Comparison of ENCODE assay signal across 21 cellular contexts in the genomic region with DNA sequence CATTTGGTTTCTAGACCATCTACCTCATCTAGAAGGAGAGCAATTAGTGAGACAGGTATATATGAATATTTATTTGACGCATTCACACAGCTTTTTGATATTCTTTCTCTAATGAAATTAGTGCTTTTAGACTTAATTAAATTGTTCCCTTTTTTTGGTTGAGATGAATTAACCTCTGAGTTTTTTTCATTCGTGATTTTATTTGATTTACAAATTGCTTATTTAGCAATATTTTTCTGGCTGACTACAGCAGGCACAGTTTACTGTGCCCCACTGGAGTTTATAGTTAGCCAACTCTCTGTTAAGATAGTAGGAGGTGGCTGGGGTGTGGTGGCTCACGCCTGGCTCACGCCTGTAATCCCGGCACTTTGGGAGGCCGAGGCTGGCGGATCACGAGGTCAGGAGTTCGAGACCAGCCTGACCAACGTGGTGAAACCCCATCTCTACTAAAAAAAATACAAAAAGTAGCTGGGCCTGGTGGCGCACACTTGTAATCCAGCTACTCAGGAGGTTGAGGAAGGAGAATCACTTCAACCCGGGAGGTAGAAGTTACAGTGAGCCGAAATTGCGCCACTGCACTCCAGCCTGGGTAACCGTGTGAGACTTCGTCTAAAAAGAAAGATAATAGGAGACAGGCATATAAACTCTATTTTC. TPM values are rescaled to one million over a fixed set of nuclear protein-coding genes. Genes with fewer than 3 reads are reported as not detected.
DNase-seq lines count a peak whose midpoint lies in the region; ATAC-seq, FAIRE-seq and TF ChIP-seq lines count a peak whose summit lies in the region.
"Had no signal": no experiment of that assay in that cellular context is flagged by ENCODE, and none has a peak within 500 bp of the region (broad histone marks: within the 10 kb centered on the region; RNA-seq: fewer than 3 reads in every experiment).

No MANE protein-coding gene starts in this region.

- no peaks in the 10 kb centered on the region for H3K9me3 ChIP-seq in astrocyte (ENCODE audit: insufficient read depth, low read depth, low read length)
- no peaks in the 10 kb centered on the region for H3K9me3 ChIP-seq in trophoblast cell (ENCODE audit: insufficient read depth, low read depth, low read length)
- H3K9me3 ChIP-seq: BLaER1 had no signal

- no peak overlapping the region for H4K91ac ChIP-seq in trophoblast cell (ENCODE audit: low read depth, low read length)

- FAIRE-seq in astrocyte (lab: Jason Lieb, UNC): no peak
- FAIRE-seq: D721Med, HTR-8/SVneo had no signal

- H2BK120ac ChIP-seq in trophoblast cell (ENCODE audit: insufficient read depth, low read length, poor library complexity): no peak overlapping the region

- no peak overlapping the region for H3K4me3 Mint-ChIP-seq in activated T-cell treated with anti-CD3 and anti-CD28 coated beads, Interleukin-2, amount 50 U/mL, for 24 hours
- H3K4me3 Mint-ChIP-seq in HFFc6: no peak overlapping the region
- H3K4me3 Mint-ChIP-seq in astrocyte (ENCODE audit: unreplicated experiment): peak overlapping the region; percentile 51
- H3K4me3 Mint-ChIP-seq: CD8-positive, alpha-beta memory T cell; GM23338 had no signal

- H3K79me1 ChIP-seq in trophoblast cell (ENCODE audit: low read length): no peaks in the 10 kb centered on the region

- H3K4me3 ChIP-seq in astrocyte (ENCODE audit: insufficient read depth, low read depth, low read length) (no peak overlapping the region), trophoblast cell (ENCODE audit: low read depth, low read length) (no peak overlapping the region)
- H3K4me3 ChIP-seq: BLaER1, GM23338 had no signal

- H3K27ac Mint-ChIP-seq in activated T-cell treated with anti-CD3 and anti-CD28 coated beads, Interleukin-2, amount 50 U/mL, for 24 hours: peak overlapping the region; percentile 61
- H3K27ac Mint-ChIP-seq in HFFc6 (peak overlapping the region; percentile 57), astrocyte (ENCODE audit: unreplicated experiment) (peak overlapping the region; percentile 79)
- H3K27ac Mint-ChIP-seq: GM23338 had no signal

- no peak overlapping the region for H2AFZ ChIP-seq in astrocyte (ENCODE audit: low read depth, low read length)
- no peak overlapping the region for H2AFZ ChIP-seq in trophoblast cell (ENCODE audit: insufficient read depth, low read length, poor library complexity)
- H2AFZ ChIP-seq: GM23338 had no signal

- peaks cover 84% of the 10 kb centered on the region for H4K20me1 ChIP-seq in astrocyte (ENCODE audit: insufficient read depth, low read length)

- peaks cover 53% of the 10 kb centered on the region for H3K4me1 Mint-ChIP-seq in activated T-cell treated with anti-CD3 and anti-CD28 coated beads, Interleukin-2, amount 50 U/mL, for 24 hours (ENCODE audit: low read depth)
- H3K4me1 Mint-ChIP-seq in HFFc6 (ENCODE audit: low read depth) (peaks cover 58% of the 10 kb centered on the region), astrocyte (ENCODE audit: low read depth, unreplicated experiment) (peaks cover 38% of the 10 kb centered on the region)
- H3K4me1 Mint-ChIP-seq: GM23338 had no signal

- H3K9me3 Mint-ChIP-seq in activated T-cell treated with anti-CD3 and anti-CD28 coated beads, Interleukin-2, amount 50 U/mL, for 24 hours: no peaks in the 10 kb centered on the region
- H3K9me3 Mint-ChIP-seq in HFFc6 (no peaks in the 10 kb centered on the region), astrocyte (ENCODE audit: unreplicated experiment) (no peaks in the 10 kb centered on the region)
- H3K9me3 Mint-ChIP-seq: CD8-positive, alpha-beta memory T cell; GM23338 had no signal

- H3K4me2 ChIP-seq in astrocyte (ENCODE audit: low read length) (no peak overlapping the region), trophoblast cell (ENCODE audit: low read length) (no peak overlapping the region)
- H3K4me2 ChIP-seq: GM23338 had no signal

- H4K12ac ChIP-seq in trophoblast cell (ENCODE audit: low read depth, low read length): no peak overlapping the region

- peak overlapping the region; percentile 47 for H4K8ac ChIP-seq in trophoblast cell (ENCODE audit: low read depth, low read length)

- no peak for ATAC-seq in GM18861 (IDR thresholded peaks at IDR 0.05; ENCODE audit: unreplicated experiment)
- ATAC-seq: GM23338, PC-3 had no signal

- no peaks in the 10 kb centered on the region for H3K27me3 Mint-ChIP-seq in activated T-cell treated with anti-CD3 and anti-CD28 coated beads, Interleukin-2, amount 50 U/mL, for 24 hours
- H3K27me3 Mint-ChIP-seq in HFFc6 (ENCODE audit: insufficient read depth) (peaks cover 10% of the 10 kb centered on the region), astrocyte (ENCODE audit: low read depth, unreplicated experiment) (no peaks in the 10 kb centered on the region)
- H3K27me3 Mint-ChIP-seq: CD8-positive, alpha-beta memory T cell had no signal

- DNase-seq in activated T-cell treated with anti-CD3 and anti-CD28 coated beads, Interleukin-2, amount 50 U/mL, for 24 hours: no peak
- DNase-seq in activated T-cell treated with anti-CD3 and anti-CD28 coated beads, Interleukin-2, amount 50 U/mL, for 1 hour: no peak
- DNase-seq in HFFc6 (no peak), astrocyte (ENCODE audit: low read depth) (no peak), trophoblast cell (no peak), NCI-H128 (lab: John Stamatoyannopoulos, UW; ENCODE audit: unreplicated experiment) (no peak), GM10266 (ENCODE audit: extremely low spot score) (no peak)
- DNase-seq: CD8-positive, alpha-beta memory T cell; DMS79; KG1; NCI-H1436; NCI-H2081; NCI-H510A; NCI-H774; PC-3 had no signal

- H2BK5ac ChIP-seq in trophoblast cell (ENCODE audit: low read depth, low read length, poor library complexity): no peak overlapping the region

- WGBS in trophoblast cell (ENCODE audit: extremely low coverage, insufficient coverage, insufficient read length): no CpG with 5 or more reads among the region's 16 CpGs

- no peak overlapping the region for H3K27ac ChIP-seq in astrocyte (ENCODE audit: low read depth, low read length)
- no peak overlapping the region for H3K27ac ChIP-seq in trophoblast cell (ENCODE audit: low read depth, low read length)
- H3K27ac ChIP-seq: BLaER1, HL-60 had no signal

- H3K18ac ChIP-seq in trophoblast cell (ENCODE audit: low read length): no peak overlapping the region

- no peak overlapping the region for H3K4ac ChIP-seq in trophoblast cell (ENCODE audit: low read depth, low read length)

- H3K27me3 ChIP-seq in astrocyte (ENCODE audit: insufficient read depth, low read length) (no peaks in the 10 kb centered on the region), trophoblast cell (ENCODE audit: insufficient read depth, low read length) (no peaks in the 10 kb centered on the region)
- H3K27me3 ChIP-seq: BLaER1 had no signal

- H3K9ac ChIP-seq in astrocyte (ENCODE audit: low read length) (no peak overlapping the region), trophoblast cell (ENCODE audit: low read length) (no peak overlapping the region)
- H3K9ac ChIP-seq: BLaER1 had no signal

- H3K14ac ChIP-seq in trophoblast cell (ENCODE audit: low read length): no peak overlapping the region

- peaks cover 19% of the 10 kb centered on the region for H3K4me1 ChIP-seq in astrocyte (ENCODE audit: insufficient read depth, low read length)
- no peaks in the 10 kb centered on the region for H3K4me1 ChIP-seq in trophoblast cell (ENCODE audit: control insufficient read depth in 1 of 2, insufficient read depth in 2 of 2, low read length in 2 of 2)

- peaks cover 93% of the 10 kb centered on the region for H3K36me3 Mint-ChIP-seq in activated T-cell treated with anti-CD3 and anti-CD28 coated beads, Interleukin-2, amount 50 U/mL, for 24 hours (ENCODE audit: low read depth)
- H3K36me3 Mint-ChIP-seq in HFFc6 (ENCODE audit: low read depth) (peaks cover 51% of the 10 kb centered on the region), astrocyte (ENCODE audit: low read depth, unreplicated experiment) (peaks cover 25% of the 10 kb centered on the region)

- H2AK5ac ChIP-seq in trophoblast cell (ENCODE audit: low read length): no peak overlapping the region

- TF ChIP-seq CTCF in HFFc6 (IDR thresholded peaks at IDR 0.05): no peak
- TF ChIP-seq CTCF in astrocyte (IDR thresholded peaks at IDR 0.05; ENCODE audit: insufficient read depth, low read depth, low read length): no peak
- TF ChIP-seq CTCF in GM10266 (IDR thresholded peaks at IDR 0.05; ENCODE audit: control insufficient read depth, insufficient read depth, low read depth, missing control alignments): no peak

- H3K79me2 ChIP-seq in astrocyte (ENCODE audit: insufficient read depth, low read length) (peaks cover 67% of the 10 kb centered on the region), trophoblast cell (ENCODE audit: control insufficient read depth, insufficient read depth, low read length, poor library complexity) (no peaks in the 10 kb centered on the region)

- no peak overlapping the region for H2BK12ac ChIP-seq in trophoblast cell (ENCODE audit: low read length)

- no peak overlapping the region for H3K23ac ChIP-seq in trophoblast cell (ENCODE audit: low read length)

- peaks cover 58% of the 10 kb centered on the region for H3K36me3 ChIP-seq in astrocyte (ENCODE audit: insufficient read depth, low read length)
- peaks cover 38 to 43% of the 10 kb centered on the region in 2 experiments for H3K36me3 ChIP-seq in trophoblast cell (ENCODE audit: control insufficient read depth in 1 of 2, insufficient read depth in 2 of 2, low read length in 2 of 2)

RNA-seq across cellular contexts. Expression of a gene that starts 16.7 kb away (rescaled TPM):
- total RNA-seq in HFFc6 (2021; fragmentation: NEBNext Ultra II Directional; extraction: Animal tissue kit (Norgen Biotek cat#: 25700)): 100 to 1,000 TPM; 216 to 270 (median 236) TPM
- 692 and 828 TPM in 2 replicates for total RNA-seq in astrocyte
- 194 and 207 TPM in 2 replicates for polyA plus RNA-seq in trophoblast cell (2013)
